ENCODE assay signal across 8 cellular contexts in the genomic region with DNA sequence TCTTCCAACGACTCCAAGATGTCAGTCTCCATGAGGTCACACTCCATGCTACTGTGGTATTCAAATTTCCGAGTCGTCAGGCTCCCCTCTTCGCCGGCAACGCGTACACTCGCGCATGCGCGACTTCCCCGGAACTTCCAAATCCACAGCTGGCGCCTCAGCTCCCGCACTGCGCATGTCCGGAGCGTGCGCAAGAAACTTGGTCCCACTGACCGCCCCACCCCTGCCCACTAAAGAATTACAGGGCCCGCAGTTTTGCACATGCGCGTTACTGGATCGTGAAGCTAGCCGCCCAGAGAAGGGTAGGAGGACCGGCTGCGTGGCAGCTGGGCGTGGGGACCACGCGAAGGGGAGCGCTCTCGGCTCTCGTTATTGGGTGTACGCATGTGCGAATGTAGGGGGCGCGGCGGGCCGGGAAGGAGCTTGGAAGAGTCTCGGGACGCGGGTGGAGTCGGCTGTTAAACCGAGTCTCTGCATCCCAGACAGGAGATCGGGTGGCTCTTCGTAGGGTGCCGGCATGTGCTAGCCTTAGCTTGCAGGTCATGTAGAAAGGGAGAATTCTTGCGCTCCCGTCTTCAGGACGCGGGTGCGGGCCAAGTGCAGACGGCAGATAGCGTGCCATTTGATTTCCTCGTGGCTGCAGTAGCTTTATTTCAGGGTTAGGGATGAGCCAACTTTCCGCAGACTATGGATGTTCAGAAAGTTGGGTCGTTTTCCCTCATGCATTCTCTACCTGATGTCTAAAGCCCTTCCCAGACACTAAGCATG. TPM values are rescaled to one million over a fixed set of nuclear protein-coding genes. Genes with fewer than 3 reads are reported as not detected.
DNase-seq lines count a peak whose midpoint lies in the region; ATAC-seq, FAIRE-seq and TF ChIP-seq lines count a peak whose summit lies in the region.

A gene (minus strand): TSS at position 125 of the 768 bp plus-strand sequence. CDS start 78 bp downstream, at position 47.

- CTCF ChIA-PET in BJ (lab: Yijun Ruan, JAX): interaction anchor here (1.0 to 1.9 kb wide), 2 partner anchors 16 to 566 kb away, joined by 3 to 10 read pairs; no protein-coding TSS in a partner anchor

- peak; percentile 86 for ATAC-seq in HG03457 (IDR thresholded peaks at IDR 0.05; ENCODE audit: unreplicated experiment)

- POLR2A ChIA-PET in BJ (lab: Charles Lee): interaction anchor here (0.7 kb wide), 1 partner anchor 211 kb away, joined by 3 read pairs; no protein-coding TSS in a partner anchor

- peak within 1 kb of the TSS; percentile 91 for H3K4me3 ChIP-seq in BJ (ENCODE audit: low read depth, low read length)

- H3K36me3 ChIP-seq in BJ (ENCODE audit: control insufficient read depth, insufficient read depth, low read length): peaks cover 1% of the 10 kb centered on the region; the same call in 1 of the 2 replicates

- H3K27ac ChIP-seq in cingulate gyrus (ENCODE audit: low read depth, low read length): peak within 1 kb of the TSS; percentile 72

- peak; percentile 26; the same call in 1 of the 2 replicates for TF ChIP-seq CTCF in BJ (IDR thresholded peaks at IDR 0.05; ENCODE audit: insufficient read depth, low read depth, low read length)

- FAIRE-seq in GM19239 (lab: Jason Lieb, UNC): peak; percentile 98

- no peaks in the 10 kb centered on the region for H3K27me3 ChIP-seq in BJ (ENCODE audit: control insufficient read depth, insufficient read depth, low read length)

- DNase-seq in BJ (ENCODE audit: low read depth): peak; percentile 97
- peak; percentile 76 for DNase-seq in GM19239 (ENCODE audit: insufficient read length, low spot score)
- DNase-seq in NCI-H524 treated with DMSO at 0.1 percent for 48 hours (lab: John Stamatoyannopoulos, UW): peak; percentile 96
- DNase-seq in activated CD4-positive, alpha-beta T cell treated with anti-CD3 and anti-CD28 coated beads for 4 hours: peak; percentile 99 to 100
- peak; percentile 99 for DNase-seq in kidney glomerular epithelial cell (lab: John Stamatoyannopoulos, UW)
- DNase-seq in stimulated activated CD4-positive, alpha-beta T cell treated with anti-CD3 and anti-CD28 coated beads, Interleukin-1b, Interleukin-23, amount 100 ng/mL, for 1 hour (ENCODE audit: low read depth in 2 of 2): peak; percentile 98

RNA-seq across cellular contexts. Expression of the gene that starts here (rescaled TPM):
- polyA plus RNA-seq in BJ (2011; rRNA removed): 98.7 and 135 TPM in 2 replicates
- 48.1 and 49.6 TPM in 2 replicates for polyA minus RNA-seq in BJ (2011; rRNA and poly(A)+ RNA removed)

Comparison
In these comparisons a context has a peak if more than half of its experiments do, and no peak if none do; other contexts are left out.
1. Peak in every context shown above with its lines: DNase-seq, ATAC-seq, H3K4me3 ChIP-seq and H3K27ac ChIP-seq.